ENCODE assay signal across 19 cellular contexts in genomic region chr17:66215529-66215911, GRCh38. TPM values are rescaled to one million over a fixed set of nuclear protein-coding genes. Genes with fewer than 3 reads are reported as not detected.
"Had no signal": no experiment of that assay in that cellular context is flagged by ENCODE, and none has a peak within 500 bp of the region (broad histone marks: within the 10 kb centered on the region; RNA-seq: fewer than 3 reads in every experiment).

No MANE protein-coding gene starts in this region.

- ATAC-seq: Panc1, PC-3 had no signal

- H3K4me3 ChIP-seq: MG63 had no signal

- H3K27ac ChIP-seq: HL-60, RWPE1 had no signal

- FAIRE-seq: HTR-8/SVneo had no signal

- H3K36me3 ChIP-seq: MG63 had no signal

- H3K9me3 ChIP-seq: MG63 had no signal

- DNase-seq: Karpas-422; KG1; MG63; NCI-H1694; NCI-H187 treated with DMSO at 0.1 percent for 48 hours; NCI-H2029 treated with DMSO at 0.1 percent for 48 hours; NCI-H2171 treated with DMSO at 0.1 percent for 48 hours; NCI-H446 treated with DMSO at 0.1 percent for 48 hours; NCI-H510A treated with DMSO at 0.1 percent for 48 hours; NCI-H82; NK-92 treated with Interleukin-12 subunit alpha and Interleukin-12 subunit beta, amount 100 ng/mL, for 24 hours; PC-3; SHP77 had no signal

RNA-seq across cellular contexts. Expression of gene APOH, which starts 13.7 kb away (rescaled TPM):
- total RNA-seq: OCI-LY7, PC-3, SK-MEL-5 had no signal
